In the genomic region with DNA sequence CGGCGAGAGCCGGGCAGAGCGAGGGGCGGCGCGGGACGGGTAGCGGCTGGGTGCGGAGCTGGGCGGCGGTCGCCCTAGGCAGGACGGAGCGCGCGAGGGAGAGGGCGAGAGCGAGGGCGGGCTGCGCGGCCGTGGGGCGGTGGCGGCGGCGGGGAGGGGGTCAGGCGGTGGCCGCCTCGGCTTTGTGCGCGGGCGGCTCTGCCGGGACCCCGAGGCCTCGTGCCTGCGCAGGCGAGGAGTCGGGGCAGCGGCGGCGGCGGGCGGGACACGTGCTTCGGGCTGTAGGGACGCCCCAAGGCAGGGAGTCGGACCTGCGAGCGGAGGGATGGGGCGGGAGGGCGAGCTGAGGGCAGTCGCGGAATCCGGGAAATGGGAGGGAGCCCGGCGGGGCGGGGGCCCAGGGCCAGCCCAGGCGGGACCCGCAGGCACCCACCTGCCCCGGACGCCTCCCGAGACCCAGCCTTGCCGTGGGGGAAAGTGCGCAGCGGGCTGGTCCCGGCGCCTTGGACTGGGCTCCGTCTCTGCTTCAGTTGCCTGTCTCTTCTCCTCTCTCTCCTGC, we compare ENCODE assay signal across 8 cellular contexts. TPM values are rescaled to one million over a fixed set of nuclear protein-coding genes. Genes with fewer than 3 reads are reported as not detected.
DNase-seq lines count a peak whose midpoint lies in the region; ATAC-seq and TF ChIP-seq lines count a peak whose summit lies in the region.

No MANE protein-coding gene starts in this region.

- H3K4me3 Mint-ChIP-seq in activated naive CD8-positive, alpha-beta T cell treated with anti-CD3 and anti-CD28 coated beads, Interleukin-2, amount 10 ng/mL, durations not matched to agents 7 days and 5 days, result peak overlapping the region; percentile 61

- POLR2A ChIA-PET in activated naive CD8-positive, alpha-beta T cell treated with anti-CD3 and anti-CD28 coated beads, Interleukin-2, amount 10 ng/mL, durations not matched to agents 7 days and 5 days (lab: Charles Lee), result no interaction called here

- no peaks in the 10 kb centered on the region for H3K9me3 Mint-ChIP-seq in activated naive CD8-positive, alpha-beta T cell treated with anti-CD3 and anti-CD28 coated beads, Interleukin-2, amount 10 ng/mL, durations not matched to agents 7 days and 5 days

- peaks cover 6% of the 10 kb centered on the region for H3K4me1 Mint-ChIP-seq in activated naive CD8-positive, alpha-beta T cell treated with anti-CD3 and anti-CD28 coated beads, Interleukin-2, amount 10 ng/mL, durations not matched to agents 7 days and 5 days

- H3K4me3 ChIP-seq in HFF-Myc (replicated peaks; ENCODE audit: low read depth, low read length), result peak overlapping the region; percentile 22

- H3K27ac Mint-ChIP-seq in activated naive CD8-positive, alpha-beta T cell treated with anti-CD3 and anti-CD28 coated beads, Interleukin-2, amount 10 ng/mL, durations not matched to agents 7 days and 5 days, result no peak overlapping the region

- DNase-seq in AG08396 (ENCODE audit: low spot score), result peak; percentile 54
- no peak for DNase-seq in HFF-Myc (ENCODE audit: extremely low read depth, low read depth)
- peak; percentile 32 for DNase-seq in activated naive CD8-positive, alpha-beta T cell treated with anti-CD3 and anti-CD28 coated beads, Interleukin-2, amount 10 ng/mL, durations not matched to agents 7 days and 5 days
- DNase-seq in hypothalamus (lab: John Stamatoyannopoulos, UW), result peak in 35 of 51 donors; percentile 1 to 57 (median 18)
- DNase-seq in sciatic nerve (ENCODE audit: low spot score), result peak; percentile 85
- no peak for DNase-seq in NCI-H2196 treated with DMSO at 0.1 percent for 48 hours (lab: John Stamatoyannopoulos, UW; ENCODE audit: unreplicated experiment)
- no peak for DNase-seq in activated effector memory CD4-positive, alpha-beta T cell treated with anti-CD3 and anti-CD28 coated beads, Interleukin-2, amount 50 U/mL, for 16 hours

- peak; percentile 14 for ATAC-seq in activated naive CD8-positive, alpha-beta T cell treated with anti-CD3 and anti-CD28 coated beads, Interleukin-2, amount 10 ng/mL, durations not matched to agents 7 days and 5 days (ENCODE audit: low read depth)
- ATAC-seq in sciatic nerve (peak; percentile 84), HG03520 (IDR thresholded peaks at IDR 0.05; ENCODE audit: unreplicated experiment) (no peak)

- no peaks in the 10 kb centered on the region for H3K36me3 Mint-ChIP-seq in activated naive CD8-positive, alpha-beta T cell treated with anti-CD3 and anti-CD28 coated beads, Interleukin-2, amount 10 ng/mL, durations not matched to agents 7 days and 5 days

- intact Hi-C loops in sciatic nerve (cut with DNase I), result no loop called here

- no peak for TF ChIP-seq CTCF in HFF-Myc (IDR thresholded peaks at IDR 0.05; ENCODE audit: low read depth, low read length, missing control alignments)

- peaks cover 70% of the 10 kb centered on the region for H3K27me3 Mint-ChIP-seq in activated naive CD8-positive, alpha-beta T cell treated with anti-CD3 and anti-CD28 coated beads, Interleukin-2, amount 10 ng/mL, durations not matched to agents 7 days and 5 days

RNA-seq across cellular contexts. Expression of a gene that starts 0.5 kb away (rescaled TPM):
- not detected for total RNA-seq in activated naive CD8-positive, alpha-beta T cell treated with anti-CD3 and anti-CD28 coated beads, Interleukin-2, amount 10 ng/mL, durations not matched to agents 7 days and 5 days
- total RNA-seq in sciatic nerve, result 39.9 TPM

Comparison
In these comparisons a context has a peak if more than half of its experiments do, and no peak if none do; other contexts are left out.
1. DNase-seq: peak in AG08396 (single experiment), activated naive CD8-positive, alpha-beta T cell treated with anti-CD3 and anti-CD28 coated beads, Interleukin-2, amount 10 ng/mL, durations not matched to agents 7 days and 5 days (single experiment), hypothalamus (35 of 51) and sciatic nerve (single experiment); none in HFF-Myc (single experiment), NCI-H2196 treated with DMSO at 0.1 percent for 48 hours (single experiment) and activated effector memory CD4-positive, alpha-beta T cell treated with anti-CD3 and anti-CD28 coated beads, Interleukin-2, amount 50 U/mL, for 16 hours (single experiment).
2. RNA of a gene that starts 0.5 kb away (total RNA-seq): 39.9 TPM in sciatic nerve (single experiment); not detected in activated naive CD8-positive, alpha-beta T cell treated with anti-CD3 and anti-CD28 coated beads, Interleukin-2, amount 10 ng/mL, durations not matched to agents 7 days and 5 days; every median in the first group is over 10 times any median in the second.